ENCODE assay signal across 2 cellular contexts in the genomic region with DNA sequence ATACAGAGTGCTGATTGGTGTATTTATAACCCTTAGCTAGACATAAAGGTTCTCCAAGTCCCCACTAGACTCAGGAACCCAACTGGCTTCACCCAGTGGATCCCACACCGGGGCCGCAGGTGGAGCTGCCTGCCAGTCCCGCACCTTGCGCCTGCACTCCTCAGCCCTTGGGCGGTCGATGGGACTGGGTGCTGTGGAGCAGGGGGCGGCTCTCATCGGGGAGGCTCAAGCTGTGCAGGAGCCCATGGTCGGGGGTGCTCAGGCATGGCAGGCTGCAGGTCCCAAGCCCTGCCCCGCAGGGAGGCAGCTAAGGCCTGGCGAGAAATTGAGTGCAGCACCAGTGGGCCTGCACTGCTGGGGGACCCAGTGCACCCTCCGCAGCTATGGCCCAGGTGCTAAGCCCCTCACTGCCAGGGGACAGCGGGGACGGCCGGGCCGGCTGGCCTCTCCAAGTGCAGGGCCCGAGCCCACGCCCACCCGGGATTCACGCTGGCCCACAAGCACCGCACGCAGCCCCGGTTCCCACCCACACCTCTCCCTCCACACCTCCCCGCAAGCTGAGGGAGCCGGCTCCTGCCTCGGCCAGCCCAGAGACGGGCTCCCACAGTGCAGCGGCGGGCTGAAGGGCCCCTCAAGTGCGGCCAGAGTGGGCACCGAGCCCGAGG. TPM values are rescaled to one million over a fixed set of nuclear protein-coding genes. Genes with fewer than 3 reads are reported as not detected.
"Had no signal": no experiment of that assay in that cellular context is flagged by ENCODE, and none has a peak within 500 bp of the region (broad histone marks: within the 10 kb centered on the region; RNA-seq: fewer than 3 reads in every experiment).

No MANE protein-coding gene starts in this region.

RNA-seq across cellular contexts. Expression of a gene that starts 23.6 kb away (rescaled TPM):
- total RNA-seq: G401, GM12878 had no signal

RNA-seq across cellular contexts. Expression of a gene that starts 44.4 kb away (rescaled TPM):
- total RNA-seq: G401, GM12878 had no signal
